In the genomic region with DNA sequence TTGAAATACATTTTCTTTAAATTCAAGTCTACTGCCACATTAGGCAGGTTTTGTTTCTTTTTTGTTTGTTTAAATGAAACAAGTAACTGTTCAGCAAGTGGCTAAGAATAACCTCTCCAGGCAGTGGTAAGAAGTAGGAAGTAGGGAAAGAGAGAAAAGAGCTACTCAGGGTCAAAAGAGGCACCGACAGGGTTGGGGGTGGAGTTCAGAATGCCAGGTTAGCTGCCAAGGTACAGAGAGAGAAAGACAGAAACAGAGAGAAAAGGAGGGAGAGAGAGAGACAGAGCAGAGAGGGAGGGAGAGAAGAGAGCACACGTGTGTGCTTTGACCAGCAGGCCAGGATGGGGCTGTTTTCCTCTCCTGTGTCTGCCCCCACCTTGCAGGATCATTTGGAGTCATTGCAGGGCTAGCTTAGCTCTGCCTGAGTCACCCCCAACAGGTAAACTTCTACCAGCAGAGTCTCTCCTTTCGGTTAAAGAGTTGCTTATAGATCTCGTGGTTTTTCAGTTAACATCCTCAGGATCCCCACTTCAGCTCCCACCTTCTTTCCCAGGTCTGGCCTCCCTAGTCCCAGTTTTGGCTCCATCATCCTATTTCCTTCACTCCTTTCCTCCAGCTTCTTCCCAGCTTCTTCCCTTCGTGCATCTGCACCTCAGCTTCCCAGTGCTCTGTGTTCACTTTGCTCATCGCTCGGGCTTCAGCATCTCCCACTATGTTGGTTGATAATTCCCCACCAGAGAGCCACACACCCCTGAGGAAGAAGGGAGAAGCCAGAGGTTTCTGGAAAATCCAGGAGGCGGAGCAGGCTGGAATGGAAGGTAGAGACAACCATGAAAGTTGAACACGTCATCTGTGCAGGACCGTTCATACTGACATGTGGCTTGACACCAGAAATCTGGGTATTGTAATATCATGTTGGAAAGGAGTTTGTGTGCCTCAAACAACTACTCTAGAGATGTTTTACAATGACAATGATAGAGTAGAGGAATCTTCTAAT, we compare ENCODE assay signal across 15 cellular contexts. TPM values are rescaled to one million over a fixed set of nuclear protein-coding genes. Genes with fewer than 3 reads are reported as not detected.
DNase-seq lines count a peak whose midpoint lies in the region; ATAC-seq and TF ChIP-seq lines count a peak whose summit lies in the region.
"Had no signal": no experiment of that assay in that cellular context is flagged by ENCODE, and none has a peak within 500 bp of the region (broad histone marks: within the 10 kb centered on the region; RNA-seq: fewer than 3 reads in every experiment).

No MANE protein-coding gene starts in this region.

- CTCF ChIA-PET in Caco-2 (lab: Charles Lee), result no interaction called here

- DNase-seq in Caco-2, result no peak
- DNase-seq in nephron progenitor cell, result no peak
- DNase-seq in AG08395 (ENCODE audit: low spot score), result no peak
- DNase-seq in UCSD-AML1 (lab: John Stamatoyannopoulos, UW; ENCODE audit: unreplicated experiment), result no peak
- DNase-seq: activated T-cell treated with anti-CD3 and anti-CD28 coated beads for 4 hours, brain microvascular endothelial cell, DMS79, left ventricle myocardium superior, NCI-H1048, NCI-H226, tibial artery had no signal

- TF ChIP-seq CTCF in Caco-2 (IDR thresholded peaks at IDR 0.05; ENCODE audit: insufficient read depth in 1 of 2, low read depth in 1 of 2, low read length in 1 of 2, severe bottlenecking in 1 of 2, unreplicated experiment in 1 of 2) (no peak), nephron progenitor cell (IDR thresholded peaks at IDR 0.05) (no peak)

- H3K4me1 Mint-ChIP-seq in Caco-2 (ENCODE audit: low read depth, unreplicated experiment), result peaks cover 28% of the 10 kb centered on the region
- H3K4me1 Mint-ChIP-seq in nephron progenitor cell, result peaks cover 50% of the 10 kb centered on the region

- H3K9me3 Mint-ChIP-seq in Caco-2 (ENCODE audit: unreplicated experiment) (peaks cover 5% of the 10 kb centered on the region), nephron progenitor cell (peaks cover 10% of the 10 kb centered on the region)

- no peaks in the 10 kb centered on the region for H3K27me3 ChIP-seq in Caco-2 (replicated peaks; ENCODE audit: control insufficient read depth, insufficient read depth, low read length)

- H3K9me3 ChIP-seq in Caco-2 (no peaks in the 10 kb centered on the region), KOPT-K1 (ENCODE audit: insufficient read depth, low read length, poor library complexity, severe bottlenecking) (peaks cover 4% of the 10 kb centered on the region)

- intact Hi-C loops in Caco-2 (cut with micrococcal nuclease; ENCODE audit: unreplicated experiment), result no loop called here

- H3K27me3 Mint-ChIP-seq in Caco-2 (ENCODE audit: insufficient read depth, unreplicated experiment), result no peaks in the 10 kb centered on the region
- peaks cover 9% of the 10 kb centered on the region for H3K27me3 Mint-ChIP-seq in nephron progenitor cell (ENCODE audit: low read depth, poor library complexity)

- BruUV-seq in Caco-2 (replicated peaks; lab: Mats Ljungman, UMichigan), result no TSS peak

- POLR2A ChIA-PET in Caco-2 (lab: Charles Lee), result no interaction called here

- no peak overlapping the region for H3K4me3 ChIP-seq in Caco-2 (ENCODE audit: low read depth, low read length)
- H3K4me3 ChIP-seq: tibial artery had no signal

- H3K4me1 ChIP-seq in Caco-2, result peaks cover 11% of the 10 kb centered on the region
- H3K4me1 ChIP-seq: tibial artery had no signal

- H3K27ac ChIP-seq in KOPT-K1 (ENCODE audit: low read depth, low read length, poor library complexity, severe bottlenecking) (peak overlapping the region; percentile 15), angular gyrus (ENCODE audit: low read depth, low read length) (peak overlapping the region; percentile 32)
- H3K27ac ChIP-seq: brain microvascular endothelial cell, tibial artery had no signal

- no peaks in the 10 kb centered on the region for H3K36me3 ChIP-seq in Caco-2 (ENCODE audit: control insufficient read depth, insufficient read depth, low read length)
- no peaks in the 10 kb centered on the region for H3K36me3 ChIP-seq in KOPT-K1 (ENCODE audit: insufficient read depth, low read length)
- H3K36me3 ChIP-seq: brain microvascular endothelial cell, tibial artery had no signal

- H3K27ac Mint-ChIP-seq in Caco-2 (ENCODE audit: unreplicated experiment), result peak overlapping the region; percentile 8
- peak overlapping the region; percentile 7 for H3K27ac Mint-ChIP-seq in nephron progenitor cell
- H3K27ac Mint-ChIP-seq: nephron had no signal

- H3K4me3 Mint-ChIP-seq in Caco-2 (ENCODE audit: unreplicated experiment) (no peak overlapping the region), nephron progenitor cell (no peak overlapping the region)
- H3K4me3 Mint-ChIP-seq: nephron had no signal

- no peaks in the 10 kb centered on the region for H3K36me3 Mint-ChIP-seq in Caco-2 (ENCODE audit: insufficient read depth, unreplicated experiment)
- peaks cover 8% of the 10 kb centered on the region for H3K36me3 Mint-ChIP-seq in nephron progenitor cell (ENCODE audit: low read depth)

- ATAC-seq in HG03196 (IDR thresholded peaks at IDR 0.05; ENCODE audit: unreplicated experiment), result no peak

RNA-seq across cellular contexts. Expression of a gene that starts 21.8 kb away (rescaled TPM):
- total RNA-seq in Caco-2 (2022), result 98.9 and 111 TPM in 2 replicates
